9 cellular contexts compared by ENCODE assay signal in the genomic region with DNA sequence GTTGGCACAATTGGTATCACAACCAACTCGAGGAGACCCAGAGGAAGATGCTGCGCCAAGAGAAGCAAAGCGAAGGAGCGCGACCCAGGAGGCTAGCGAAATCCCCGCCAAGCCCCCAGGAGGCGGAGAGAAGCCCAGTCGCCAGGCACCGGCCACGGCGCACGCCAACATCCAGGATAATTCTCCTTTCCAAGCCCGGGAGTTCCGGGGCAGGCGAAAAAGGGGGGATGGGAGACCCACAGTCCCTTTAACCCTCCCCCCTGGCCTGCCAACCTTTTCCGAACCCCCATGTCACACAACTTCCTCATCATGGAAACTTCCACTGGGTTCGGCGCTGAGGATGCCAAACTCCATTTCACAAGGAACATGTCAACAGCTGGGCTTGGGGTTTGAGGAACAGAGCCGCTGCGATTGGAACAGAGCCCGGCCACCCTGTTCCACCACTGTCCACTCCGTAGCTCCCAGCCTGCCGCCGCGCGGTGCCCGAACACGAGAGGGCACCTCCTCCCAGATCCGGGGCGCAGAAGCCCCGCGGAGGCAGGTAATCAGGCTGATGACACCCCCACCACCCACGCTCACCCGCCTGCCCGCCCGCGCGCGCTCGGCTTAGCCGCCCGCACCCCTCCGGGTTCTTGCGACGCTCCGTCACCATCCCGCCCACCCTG. TPM values are rescaled to one million over a fixed set of nuclear protein-coding genes. Genes with fewer than 3 reads are reported as not detected.
DNase-seq lines count a peak whose midpoint lies in the region; ATAC-seq and TF ChIP-seq lines count a peak whose summit lies in the region.
"Had no signal": no experiment of that assay in that cellular context is flagged by ENCODE, and none has a peak within 500 bp of the region (broad histone marks: within the 10 kb centered on the region; RNA-seq: fewer than 3 reads in every experiment).

No MANE protein-coding gene starts in this region.

- DNase-seq in HT-29 (ENCODE audit: low spot score) (peak; percentile 34), MCF 10A (ENCODE audit: unreplicated experiment) (peak; percentile 56), iPS-NIHi11 (ENCODE audit: low spot score) (peak; percentile 62), gastrocnemius medialis (peak; percentile 87 to 93)

- intact Hi-C loops in MCF 10A (cut with micrococcal nuclease) (loop anchor here (2.0 kb wide), 4 partner anchors 97 to 189 kb away; no protein-coding TSS in a partner anchor), gastrocnemius medialis (cut with DNase I; ENCODE audit: low total_unique reads) (loop anchor here (2.0 to 10.0 kb wide), 5 partner anchors 117 to 547 kb away; a partner anchor contains a TSS)

- H3K4me1 Mint-ChIP-seq in MCF 10A (ENCODE audit: insufficient read depth, unreplicated experiment), result peaks cover 21% of the 10 kb centered on the region
- H3K4me1 Mint-ChIP-seq: activated naive CD4-positive, alpha-beta T cell treated with anti-CD3 and anti-CD28 coated beads, Interleukin-2, amount 50 U/mL, for 24 hours had no signal

- no TSS peak for BruUV-seq in MCF 10A (replicated peaks; lab: Mats Ljungman, UMichigan)

- no peaks in the 10 kb centered on the region for H3K9me3 Mint-ChIP-seq in MCF 10A (ENCODE audit: unreplicated experiment)
- H3K9me3 Mint-ChIP-seq: activated naive CD4-positive, alpha-beta T cell treated with anti-CD3 and anti-CD28 coated beads, Interleukin-2, amount 50 U/mL, for 24 hours had no signal

- no peak for TF ChIP-seq CTCF in 22Rv1 (IDR thresholded peaks at IDR 0.05)
- no peak for TF ChIP-seq CTCF in MCF 10A (IDR thresholded peaks at IDR 0.05; ENCODE audit: unreplicated experiment)
- no peak for TF ChIP-seq CTCF in gastrocnemius medialis (IDR thresholded peaks at IDR 0.05 in 4 of 5, conservative IDR thresholded peaks at IDR 0.05 in 1 of 5)

- H3K4me3 ChIP-seq in gastrocnemius medialis, result peak overlapping the region; percentile 65 to 89 (median 82)

- no peaks in the 10 kb centered on the region for H3K27me3 ChIP-seq in gastrocnemius medialis

- POLR2A ChIA-PET in MCF 10A (lab: Yijun Ruan, JAX), result interaction anchor here (0.6 to 1.7 kb wide), 10 partner anchors 12 to 577 kb away, joined by 3 to 6 read pairs (median 4); a partner anchor contains a TSS

- H3K27ac ChIP-seq in 22Rv1, result peak overlapping the region; percentile 79
- H3K27ac ChIP-seq in gastrocnemius medialis, result peak overlapping the region; percentile 94 to 99 (median 97)

- H3K36me3 Mint-ChIP-seq in MCF 10A (ENCODE audit: insufficient read depth, unreplicated experiment), result no peaks in the 10 kb centered on the region
- H3K36me3 Mint-ChIP-seq: activated naive CD4-positive, alpha-beta T cell treated with anti-CD3 and anti-CD28 coated beads, Interleukin-2, amount 50 U/mL, for 24 hours had no signal

- in situ Hi-C loops in gastrocnemius medialis (cut with MboI; ENCODE audit: low sequenced_read_pairs in 4 of 4), result loop anchor here in 2 of 4 donors (10.0 kb wide), 2 partner anchors 129 to 229 kb away; no protein-coding TSS in a partner anchor

- CTCF ChIA-PET in MCF 10A (lab: Yijun Ruan, JAX), result interaction anchor here (0.7 to 1.1 kb wide), 2 partner anchors 54 to 137 kb away, joined by 3 read pairs; no protein-coding TSS in a partner anchor

- H3K4me1 ChIP-seq in gastrocnemius medialis, result peaks cover 38 to 47% of the 10 kb centered on the region in 2 donors

- H3K4me3 Mint-ChIP-seq in MCF 10A (ENCODE audit: unreplicated experiment), result peak overlapping the region; percentile 94
- H3K4me3 Mint-ChIP-seq: activated naive CD4-positive, alpha-beta T cell treated with anti-CD3 and anti-CD28 coated beads, Interleukin-2, amount 50 U/mL, for 24 hours had no signal

- H3K36me3 ChIP-seq in gastrocnemius medialis, result no peaks in the 10 kb centered on the region

- TF ChIP-seq POLR2A in gastrocnemius medialis (IDR thresholded peaks at IDR 0.05), result no peak

- no peaks in the 10 kb centered on the region for H3K9me3 ChIP-seq in gastrocnemius medialis

- H3K27ac Mint-ChIP-seq in MCF 10A (ENCODE audit: low read depth, unreplicated experiment), result peak overlapping the region; percentile 87
- H3K27ac Mint-ChIP-seq: activated naive CD4-positive, alpha-beta T cell treated with anti-CD3 and anti-CD28 coated beads, Interleukin-2, amount 50 U/mL, for 24 hours had no signal

- ATAC-seq in gastrocnemius medialis (peak; percentile 58 to 63), HG02571 (IDR thresholded peaks at IDR 0.05; ENCODE audit: unreplicated experiment) (no peak), HG03520 (IDR thresholded peaks at IDR 0.05; ENCODE audit: unreplicated experiment) (no peak), GM21737 (IDR thresholded peaks at IDR 0.05; ENCODE audit: unreplicated experiment) (no peak)

- H3K27me3 Mint-ChIP-seq in MCF 10A (ENCODE audit: insufficient read depth, unreplicated experiment), result no peaks in the 10 kb centered on the region

RNA-seq across cellular contexts. Expression of a gene that starts 0.6 kb away (rescaled TPM):
- 0.81 and 0.94 TPM in 2 replicates for total RNA-seq in HT-29 (2014; rRNA removed; shearing (Covaris generic))
- total RNA-seq in MCF 10A (2022) (3.8 and 4.2 TPM in 2 replicates), gastrocnemius medialis (10 to 100 TPM; 20.1 to 60.0 (median 25.3) TPM)

Comparison
In these comparisons a context has a peak if more than half of its experiments do, and no peak if none do; other contexts are left out.
1. DNase-seq: peak in every context shown above with its lines; median percentile 90 in gastrocnemius medialis; 62 in iPS-NIHi11; 56 in MCF 10A; 34 in HT-29.
2. ATAC-seq: peak in gastrocnemius medialis (2 of 2); none in HG02571 (single experiment), HG03520 (single experiment) and GM21737 (single experiment).